14 cellular contexts compared by ENCODE assay signal in genomic region chr2:156565066-156565710, GRCh38.
DNase-seq lines count a peak whose midpoint lies in the region; ATAC-seq, FAIRE-seq and TF ChIP-seq lines count a peak whose summit lies in the region.
"Had no signal": no experiment of that assay in that cellular context is flagged by ENCODE, and none has a peak within 500 bp of the region (broad histone marks: within the 10 kb centered on the region; RNA-seq: fewer than 3 reads in every experiment).

No MANE protein-coding gene starts in this region.

- WGBS in gastroesophageal sphincter (ENCODE audit: low coverage in 1 of 2), 2 donors, result 86 to 90% methylated on average over 5 of the region's 5 CpGs

- no peak for TF ChIP-seq CTCF in gastroesophageal sphincter (IDR thresholded peaks at IDR 0.05)

- H3K36me3 ChIP-seq in gastroesophageal sphincter, result peaks cover 0 to 17% of the 10 kb centered on the region in 2 donors

- no peak for FAIRE-seq in HTR-8/SVneo (lab: Jason Lieb, UNC)

- no peaks in the 10 kb centered on the region for H3K27me3 ChIP-seq in gastroesophageal sphincter

- H3K4me1 ChIP-seq in gastroesophageal sphincter, result no peaks in the 10 kb centered on the region

- peak; percentile 90 for DNase-seq in ELR (ENCODE audit: low read depth)
- DNase-seq in HTR-8/SVneo (ENCODE audit: insufficient read length, low spot score), result peak; percentile 35
- DNase-seq in dedifferentiated amniotic fluid mesenchymal stem cell (ENCODE audit: extremely low spot score), result peak; percentile 63
- DNase-seq in renal cortical epithelial cell (ENCODE audit: low read depth), result peak; percentile 63
- DNase-seq in GDM1 (lab: John Stamatoyannopoulos, UW), result no peak
- DNase-seq: activated T-cell treated with anti-CD3 and anti-CD28 coated beads, Interleukin-2, amount 50 U/mL, for 72 hours; caudate nucleus; DMS 273 treated with DMSO at 0.1 percent for 48 hours; left colon; NCI-H1092; NCI-H524 treated with DMSO at 0.1 percent for 48 hours; stimulated activated CD4-positive, alpha-beta T cell treated with anti-CD3 and anti-CD28 coated beads, Interleukin-2, amount 100 ng/mL, for 48 hours had no signal

- no peak overlapping the region for H3K4me3 ChIP-seq in gastroesophageal sphincter

- no peak for TF ChIP-seq POLR2A in gastroesophageal sphincter (IDR thresholded peaks at IDR 0.05)

- no peak for TF ChIP-seq EP300 in gastroesophageal sphincter (IDR thresholded peaks at IDR 0.05)

- ATAC-seq in HG02759 (IDR thresholded peaks at IDR 0.05; ENCODE audit: unreplicated experiment) (no peak), gastroesophageal sphincter (no peak)
- ATAC-seq: activated T-cell treated with anti-CD3 and anti-CD28 coated beads, Interleukin-2, amount 50 U/mL, for 72 hours; left colon had no signal

- H3K9me3 ChIP-seq in gastroesophageal sphincter, result no peaks in the 10 kb centered on the region

- H3K27ac ChIP-seq in gastroesophageal sphincter, result no peak overlapping the region
